In the genomic region with DNA sequence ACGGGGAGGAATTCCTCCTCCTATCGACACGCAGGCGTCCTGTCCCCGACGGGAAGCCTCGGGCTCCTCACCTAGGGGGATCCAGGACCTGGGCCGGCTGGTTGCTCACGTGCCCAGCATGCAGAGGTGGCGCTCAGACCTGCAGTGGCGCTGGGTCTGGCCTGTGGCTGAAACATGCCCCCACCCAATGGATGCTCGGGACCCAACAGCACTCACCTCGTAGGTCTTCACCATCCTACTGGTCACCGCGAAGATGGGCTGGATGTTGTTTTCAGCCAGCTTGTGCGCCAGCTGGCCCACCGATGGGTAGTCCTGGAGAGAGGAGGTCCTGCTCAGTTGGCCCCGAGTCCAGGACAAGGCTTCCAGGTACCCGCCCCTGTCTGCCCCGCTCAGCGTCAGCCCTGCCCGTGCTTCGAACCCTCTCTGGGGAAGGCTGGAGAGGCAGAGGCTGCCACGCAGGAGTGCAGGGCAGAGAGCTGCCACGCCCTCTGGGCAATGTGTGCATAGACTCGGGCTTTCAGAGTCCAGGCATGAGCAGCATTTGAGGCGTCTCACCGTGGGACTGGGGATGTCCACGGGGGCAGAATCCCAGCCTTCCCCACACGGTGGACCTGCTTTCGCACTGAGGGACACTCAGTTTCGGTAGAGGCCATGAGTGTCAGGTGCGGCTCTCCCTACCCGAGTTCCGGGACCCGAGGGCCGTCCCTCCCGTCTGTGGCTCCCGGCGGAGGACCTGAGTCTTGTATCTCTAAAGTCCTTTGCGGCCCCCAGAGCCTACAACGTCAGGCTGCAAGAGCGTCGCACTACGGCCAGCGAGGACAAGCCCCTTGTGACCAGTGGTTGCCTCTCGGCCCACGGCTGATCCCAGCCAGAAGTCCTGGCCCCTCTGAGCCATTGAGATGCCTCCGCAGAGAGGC, we compare ENCODE assay signal across 17 cellular contexts.
"Had no signal": no experiment of that assay in that cellular context is flagged by ENCODE, and none has a peak within 500 bp of the region (broad histone marks: within the 10 kb centered on the region; RNA-seq: fewer than 3 reads in every experiment).

No MANE protein-coding gene starts in this region.

- H3K9me3 Mint-ChIP-seq: activated T-helper 2 cell treated with anti-CD3 and anti-CD28 coated beads, Interferon-gamma antibody, Interleukin-2, Interleukin-4, amounts not matched to agents 10 μg/mL and 5 μg/mL and 100 μg/mL, durations not matched to agents 14 hours and 24 hours and 36 hours; memory B cell; nephron had no signal

- H3K4me3 Mint-ChIP-seq: activated CD4-positive, alpha-beta T cell treated with anti-CD3 and anti-CD28 coated beads, Interleukin-2, amount 10 ng/mL, durations not matched to agents 7 days and 5 days; brain; memory B cell; nephron had no signal

- H3K27me3 ChIP-seq: gastroesophageal sphincter, pancreas, upper lobe of left lung had no signal

- H3K4me1 Mint-ChIP-seq: brain, nephron had no signal

- H3K4me1 ChIP-seq: gastroesophageal sphincter, pancreas had no signal

- H3K9me3 ChIP-seq: gastroesophageal sphincter, pancreas, upper lobe of left lung had no signal

- H3K27ac ChIP-seq: gastroesophageal sphincter, pancreas, upper lobe of left lung had no signal

- H3K36me3 Mint-ChIP-seq: brain had no signal

- H3K4me3 ChIP-seq: gastroesophageal sphincter, pancreas, upper lobe of left lung had no signal

- DNase-seq: activated CD4-positive, alpha-beta T cell treated with anti-CD3 and anti-CD28 coated beads, Interleukin-2, amount 10 ng/mL, durations not matched to agents 7 days and 5 days; activated CD4-positive, CD25-positive, alpha-beta regulatory T cell; activated naive CD4-positive, alpha-beta T cell treated with anti-CD3 and anti-CD28 coated beads, Interleukin-2, amount 50 U/mL, for 16 hours; activated T-cell treated with anti-CD3 and anti-CD28 coated beads for 4 hours; dermis blood vessel endothelial cell; hippocampal formation; retina; stimulated activated CD4-positive, alpha-beta T cell treated with anti-CD3 and anti-CD28 coated beads, Interleukin-2, amount 100 ng/mL, for 24 hours; stimulated activated naive CD4-positive, alpha-beta T cell treated with Interleukin-2 at 50 U/mL for 16 hours; T-helper 2 cell had no signal

- H3K27me3 Mint-ChIP-seq: activated CD4-positive, alpha-beta T cell treated with anti-CD3 and anti-CD28 coated beads, Interleukin-2, amount 10 ng/mL, durations not matched to agents 7 days and 5 days; memory B cell had no signal

- ATAC-seq: gastroesophageal sphincter, pancreas had no signal

- H3K27ac Mint-ChIP-seq: activated CD4-positive, alpha-beta T cell treated with anti-CD3 and anti-CD28 coated beads, Interleukin-2, amount 10 ng/mL, durations not matched to agents 7 days and 5 days; activated T-helper 2 cell treated with anti-CD3 and anti-CD28 coated beads, Interferon-gamma antibody, Interleukin-2, Interleukin-4, amounts not matched to agents 10 μg/mL and 5 μg/mL and 100 μg/mL, durations not matched to agents 14 hours and 24 hours and 36 hours; memory B cell; nephron had no signal

- H3K36me3 ChIP-seq: gastroesophageal sphincter, pancreas had no signal
